In genomic region chr6:26487466-26487865, GRCh38 we compare ENCODE assay signal across 9 cellular contexts. TPM values are rescaled to one million over a fixed set of nuclear protein-coding genes. Genes with fewer than 3 reads are reported as not detected.
"Had no signal": no experiment of that assay in that cellular context is flagged by ENCODE, and none has a peak within 500 bp of the region (broad histone marks: within the 10 kb centered on the region; RNA-seq: fewer than 3 reads in every experiment).

No MANE protein-coding gene starts in this region.

- DNase-seq: IMR-90, KG1 had no signal

- H3K4me3 ChIP-seq: K562 had no signal

- FAIRE-seq: HepG2, HTR-8/SVneo, K562 had no signal

- H3K27ac ChIP-seq: HL-60, KMS-11 had no signal

RNA-seq across cellular contexts. Expression of gene BTN1A1, which starts 12.6 kb away (rescaled TPM):
- total RNA-seq: HepG2, HT-29, HT1080, IMR-90 had no signal
